Comparison of ENCODE assay signal across 11 cellular contexts in the genomic region with DNA sequence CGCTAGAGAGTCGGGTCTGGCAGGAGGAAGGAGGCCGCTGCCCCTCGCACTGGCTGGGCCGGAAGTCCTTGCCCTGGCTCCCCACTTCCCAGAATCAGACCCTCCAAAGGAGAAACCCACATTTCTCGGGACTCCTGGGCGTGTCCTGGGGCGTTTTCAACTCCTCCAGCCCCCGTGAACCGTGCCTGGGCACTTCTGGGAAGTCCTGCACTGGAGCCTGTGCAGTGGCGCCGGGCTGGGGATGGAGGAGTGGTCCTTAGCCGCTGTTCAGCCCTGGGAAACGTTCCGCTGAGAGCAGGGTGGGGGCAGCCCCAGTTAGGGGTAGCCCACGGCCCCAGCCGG. TPM values are rescaled to one million over a fixed set of nuclear protein-coding genes. Genes with fewer than 3 reads are reported as not detected.
DNase-seq lines count a peak whose midpoint lies in the region; ATAC-seq, FAIRE-seq and TF ChIP-seq lines count a peak whose summit lies in the region.
"Had no signal": no experiment of that assay in that cellular context is flagged by ENCODE, and none has a peak within 500 bp of the region (broad histone marks: within the 10 kb centered on the region; RNA-seq: fewer than 3 reads in every experiment).

No MANE protein-coding gene starts in this region.

- no peak overlapping the region; the same call in 1 of the 2 replicates for H2BK12ac ChIP-seq in H1 (ENCODE audit: low read depth, low read length)

- peaks cover 7 to 16% of the 10 kb centered on the region in 2 experiments for H4K20me1 ChIP-seq in H1 (replicated peaks in 1 of 2; ENCODE audit: control insufficient read depth in 1 of 2, insufficient read depth in 2 of 2, low read length in 2 of 2)

- H3K36me3 ChIP-seq in breast epithelium (no peaks in the 10 kb centered on the region), H1 (ENCODE audit: control insufficient read depth in 2 of 4, insufficient read depth in 4 of 4, low read length in 3 of 4) (no peaks in the 10 kb centered on the region), mesendoderm (ENCODE audit: control insufficient read depth, insufficient read depth, low read length) (no peaks in the 10 kb centered on the region), upper lobe of left lung (no peaks in the 10 kb centered on the region)
- H3K36me3 ChIP-seq: brain microvascular endothelial cell had no signal

- H3K9me3 ChIP-seq in breast epithelium (no peaks in the 10 kb centered on the region), H1 (ENCODE audit: insufficient read depth in 2 of 2, low read depth in 1 of 2, low read length in 1 of 2) (no peaks in the 10 kb centered on the region), upper lobe of left lung (no peaks in the 10 kb centered on the region)

- TF ChIP-seq CTCF in breast epithelium (IDR thresholded peaks at IDR 0.05) (no peak), MCF 10A (IDR thresholded peaks at IDR 0.05; ENCODE audit: unreplicated experiment) (no peak), H1 (IDR thresholded peaks at IDR 0.05; ENCODE audit: control extremely low read depth in 1 of 3, insufficient read depth in 1 of 3, low read depth in 1 of 3, low read length in 3 of 3) (no peak), upper lobe of left lung (IDR thresholded peaks at IDR 0.05) (no peak)

- H2BK20ac ChIP-seq in H1 (ENCODE audit: low read length) = no peak overlapping the region

- peak overlapping the region; percentile 44; the same call in 1 of the 2 replicates for H2BK5ac ChIP-seq in H1 (ENCODE audit: low read depth, low read length)
- no peak overlapping the region for H2BK5ac ChIP-seq in mesendoderm (ENCODE audit: low read length)

- H2AK5ac ChIP-seq in H1 (ENCODE audit: low read depth, low read length) = no peak overlapping the region
- H2AK5ac ChIP-seq in mesendoderm (ENCODE audit: low read length) = no peak overlapping the region

- H3K18ac ChIP-seq in H1 (ENCODE audit: extremely low read depth, low read length) (no peak overlapping the region), mesendoderm (ENCODE audit: low read length) (no peak overlapping the region)

- H3K56ac ChIP-seq in H1 (replicated peaks; ENCODE audit: insufficient read length, low read depth, low read length) (no peak overlapping the region), mesendoderm (ENCODE audit: low read length) (no peak overlapping the region)

- peaks cover 32% of the 10 kb centered on the region for H3K23me2 ChIP-seq in H1 (ENCODE audit: low read depth, low read length)

- no TSS peak for BruUV-seq in MCF 10A (replicated peaks; lab: Mats Ljungman, UMichigan)

- peaks cover 0 to 10% of the 10 kb centered on the region in 2 experiments; a peak in 1 of 4 replicates for H3K79me2 ChIP-seq in H1 (ENCODE audit: control insufficient read depth in 1 of 2, insufficient read depth in 2 of 2, low read length in 2 of 2)
- H3K79me2 ChIP-seq in mesendoderm (ENCODE audit: control insufficient read depth, insufficient read depth, low read length) = no peaks in the 10 kb centered on the region

- FAIRE-seq in H1 (lab: Jason Lieb, UNC) = no peak
- no peak for FAIRE-seq in H54 (lab: Jason Lieb, UNC)

- TF ChIP-seq POLR2A in breast epithelium (IDR thresholded peaks at IDR 0.05) (no peak), H1 (IDR thresholded peaks at IDR 0.05; ENCODE audit: control extremely low read depth in 1 of 2, low read depth in 2 of 2, low read length in 2 of 2) (no peak), upper lobe of left lung (IDR thresholded peaks at IDR 0.05) (no peak), H54 (IDR thresholded peaks at IDR 0.05; ENCODE audit: low read depth, low read length) (no peak)

- H4K5ac ChIP-seq in H1 (ENCODE audit: insufficient read length, low read depth, low read length) (no peak overlapping the region), mesendoderm (ENCODE audit: low read length) (no peak overlapping the region)

- peak overlapping the region; percentile 17 to 61 (median 25) for H3K4me3 ChIP-seq in breast epithelium
- H3K4me3 ChIP-seq in H1 (ENCODE audit: extremely low read depth in 1 of 4, insufficient read depth in 2 of 4, low read depth in 3 of 4, low read length in 4 of 4) = peak overlapping the region; percentile 55 to 82 (median 71)
- H3K4me3 ChIP-seq in mesendoderm (ENCODE audit: low read length) = no peak overlapping the region
- H3K4me3 ChIP-seq in upper lobe of left lung = peak overlapping the region in 3 of 4 donors; percentile 0 to 23 (median 1)

- H3K27me3 ChIP-seq in breast epithelium (peaks cover 15 to 92% of the 10 kb centered on the region in 2 donors), H1 (replicated peaks in 1 of 4; ENCODE audit: control insufficient read depth in 3 of 4, extremely low read depth in 1 of 4, insufficient read depth in 3 of 4, low read length in 3 of 4) (peaks cover 8 to 50% (median 41%) of the 10 kb centered on the region in 4 experiments; a peak in 6 of 7 replicates), mesendoderm (ENCODE audit: insufficient read depth, low read length, poor library complexity) (peaks cover 14% of the 10 kb centered on the region), upper lobe of left lung (peaks cover 0 to 45% (median 28%) of the 10 kb centered on the region in 4 donors)

- H3K27me3 Mint-ChIP-seq in MCF 10A (ENCODE audit: insufficient read depth, unreplicated experiment) = peaks cover 82% of the 10 kb centered on the region

- H3K9me3 Mint-ChIP-seq in MCF 10A (ENCODE audit: unreplicated experiment) = no peaks in the 10 kb centered on the region

- no peak overlapping the region for H4K91ac ChIP-seq in H1 (replicated peaks; ENCODE audit: insufficient read length, low read length)

- H3K9ac ChIP-seq in H1 (replicated peaks in 1 of 4; ENCODE audit: extremely low read depth in 1 of 4, low read depth in 3 of 4, low read length in 3 of 4) = no peak overlapping the region
- no peak overlapping the region for H3K9ac ChIP-seq in mesendoderm (ENCODE audit: low read length)

- H3K23ac ChIP-seq in H1 (ENCODE audit: insufficient read length) (no peak overlapping the region), mesendoderm (ENCODE audit: low read length) (no peak overlapping the region)

- DNase-seq in breast epithelium (ENCODE audit: low spot score in 2 of 2) = no peak
- no peak for DNase-seq in MCF 10A (ENCODE audit: unreplicated experiment)
- DNase-seq in H1 (ENCODE audit: low read depth in 1 of 2, low spot score in 2 of 2) = no peak
- no peak for DNase-seq in mesendoderm
- no peak for DNase-seq in upper lobe of left lung
- DNase-seq in putamen (ENCODE audit: low spot score) = no peak
- no peak for DNase-seq in H54 (ENCODE audit: insufficient read length, low spot score)
- DNase-seq in GM19238 (ENCODE audit: insufficient read length, low spot score) = no peak
- DNase-seq: brain microvascular endothelial cell, DMS 273 treated with DMSO at 0.1 percent for 48 hours had no signal

- WGBS in H1 (ENCODE audit: extremely low coverage in 1 of 2, insufficient coverage in 1 of 2, insufficient read length in 1 of 2, insufficient replicate concordance in 2 of 2, low coverage in 1 of 2, low lambda C conversion rate in 2 of 2, missing lambda C conversion rate in 1 of 2), 2 experiments = 3% methylated on average over 12 of the region's 17 CpGs; no CpG with 5 or more reads in 1 of the 2 experiments
- no CpG with 5 or more reads among the region's 17 CpGs for WGBS in mesendoderm (ENCODE audit: extremely low coverage, insufficient coverage, low lambda C conversion rate)
- 2 to 3% methylated on average over 7 to 17 of the region's 17 CpGs for WGBS in upper lobe of left lung, 2 donors

- CTCF ChIA-PET in MCF 10A (lab: Yijun Ruan, JAX) = no interaction called here
- CTCF ChIA-PET in H1 (lab: Charles Lee; ENCODE audit: partially characterized antibody) = interaction anchor here (0.9 to 3.2 kb wide), 10 partner anchors 11 to 474 kb away, joined by 3 to 21 read pairs (median 4); no protein-coding TSS in a partner anchor

- peak overlapping the region; percentile 84 to 99 for H3K4me2 ChIP-seq in H1 (ENCODE audit: insufficient read depth in 1 of 2, low read depth in 2 of 2, low read length in 2 of 2)
- peak overlapping the region; percentile 70 for H3K4me2 ChIP-seq in mesendoderm (ENCODE audit: low read length)

- H3K14ac ChIP-seq in H1 (ENCODE audit: insufficient read length) = no peak overlapping the region

- H4K8ac ChIP-seq in H1 (ENCODE audit: extremely low read depth, insufficient read depth, low read length) (no peak overlapping the region), mesendoderm (ENCODE audit: low read depth, low read length) (no peak overlapping the region)

- POLR2A ChIA-PET in MCF 10A (lab: Yijun Ruan, JAX) (no interaction called here), H1 (lab: Charles Lee; ENCODE audit: partially characterized antibody) (interaction anchor here (1.2 kb wide), 1 partner anchor 30 kb away, joined by 3 read pairs; no protein-coding TSS in a partner anchor)

- H2BK120ac ChIP-seq in H1 (replicated peaks; ENCODE audit: low read depth, low read length) (no peak overlapping the region), mesendoderm (ENCODE audit: low read depth, low read length) (no peak overlapping the region)

- H3K27ac Mint-ChIP-seq in MCF 10A (ENCODE audit: low read depth, unreplicated experiment) = no peak overlapping the region

- no peak overlapping the region for H3K4ac ChIP-seq in H1 (replicated peaks; ENCODE audit: insufficient read length, low read depth, low read length)
- H3K4ac ChIP-seq in mesendoderm (ENCODE audit: low read depth, low read length) = no peak overlapping the region

- H3K4me3 Mint-ChIP-seq in MCF 10A (ENCODE audit: unreplicated experiment) = no peak overlapping the region

- intact Hi-C loops in breast epithelium (cut with DNase I; ENCODE audit: low total_unique reads) = no loop called here
- intact Hi-C loops in MCF 10A (cut with micrococcal nuclease) = no loop called here

- no peak for ATAC-seq in upper lobe of left lung (ENCODE audit: low FRiP score in 2 of 2)

- no peaks in the 10 kb centered on the region for H3K36me3 Mint-ChIP-seq in MCF 10A (ENCODE audit: insufficient read depth, unreplicated experiment)

- H3K4me1 Mint-ChIP-seq in MCF 10A (ENCODE audit: insufficient read depth, unreplicated experiment) = peaks cover 7% of the 10 kb centered on the region

- TF ChIP-seq EP300 in H1 (IDR thresholded peaks at IDR 0.05; ENCODE audit: borderline replicate concordance in 1 of 2, low read depth in 2 of 2, low read length in 2 of 2) (no peak), upper lobe of left lung (IDR thresholded peaks at IDR 0.05) (no peak)

- H3K79me1 ChIP-seq in H1 (ENCODE audit: low read depth, low read length) = peaks cover 18% of the 10 kb centered on the region
- H3K79me1 ChIP-seq in mesendoderm (ENCODE audit: low read length) = no peaks in the 10 kb centered on the region

- no peak overlapping the region for H2AFZ ChIP-seq in H1 (ENCODE audit: low read length)

- TF ChIP-seq RAD21 in H1 (IDR thresholded peaks at IDR 0.05 in 1 of 2, conservative IDR thresholded peaks at IDR 0.05 in 1 of 2; ENCODE audit: low read depth in 2 of 2, low read length in 2 of 2) = no peak

- H3K4me1 ChIP-seq in breast epithelium (peaks cover 0 to 13% of the 10 kb centered on the region in 2 donors), H1 (replicated peaks in 1 of 4; ENCODE audit: control insufficient read depth in 3 of 4, insufficient read depth in 4 of 4, low read length in 3 of 4) (peaks cover 16 to 29% (median 20%) of the 10 kb centered on the region in 4 experiments), mesendoderm (ENCODE audit: control insufficient read depth, low read depth, low read length) (peaks cover 7% of the 10 kb centered on the region), upper lobe of left lung (peaks cover 0 to 33% (median 15%) of the 10 kb centered on the region in 4 donors)

- H2BK15ac ChIP-seq in H1 (ENCODE audit: low read length) (no peak overlapping the region; the same call in 1 of the 2 replicates), mesendoderm (replicated peaks; ENCODE audit: low read depth) (no peak overlapping the region)

- no peak overlapping the region for H3K27ac ChIP-seq in breast epithelium
- no peak overlapping the region for H3K27ac ChIP-seq in H1 (ENCODE audit: low read depth, low read length)
- H3K27ac ChIP-seq in mesendoderm (ENCODE audit: low read depth, low read length) = no peak overlapping the region
- no peak overlapping the region for H3K27ac ChIP-seq in upper lobe of left lung
- H3K27ac ChIP-seq: brain microvascular endothelial cell had no signal

RNA-seq across cellular contexts. Expression of gene IGSF21, which starts 3.0 kb away (rescaled TPM):
- 1 to 10 TPM; 4.8 to 9.5 (median 4.8) TPM for total RNA-seq in breast epithelium
- total RNA-seq in MCF 10A (2022) = not detected in 2 replicates
- total RNA-seq in H1 (2021; fragmentation: NEBNext Ultra II Directional; extraction: Animal tissue kit (Norgen Biotek cat#: 25700)) = 28.5 and 29.1 TPM in 2 replicates
- polyA plus RNA-seq in H1 (2011; rRNA removed) = 22.5 and 37.6 TPM in 2 replicates
- polyA plus RNA-seq in H1 (2011; cell fraction: cytosol; rRNA removed) = 13.3 TPM
- 27.6 TPM for polyA plus RNA-seq in H1 (2011; cell fraction: nucleus; rRNA removed)
- 15.1 to 20.1 TPM (median 18.1 TPM) in 4 replicates for polyA plus RNA-seq in H1 (2012, experiment 1 of 2)
- polyA plus RNA-seq in H1 (2012, experiment 2 of 2) = 14.3 TPM
- polyA plus RNA-seq in H1 (2013, experiment 1 of 2) = 31.3 TPM
- polyA plus RNA-seq in H1 (2013, experiment 2 of 2) = 36.2 TPM
- polyA minus RNA-seq in H1 (2011; rRNA and poly(A)+ RNA removed) = 12.0 and 17.4 TPM in 2 replicates
- 19.3 TPM for polyA minus RNA-seq in H1 (2011; cell fraction: cytosol; rRNA and poly(A)+ RNA removed)
- polyA minus RNA-seq in H1 (2011; cell fraction: nucleus; rRNA and poly(A)+ RNA removed) = 14.6 TPM
- polyA plus RNA-seq in mesendoderm (2013, experiment 1 of 2) = 3.6 TPM
- 3.7 TPM for polyA plus RNA-seq in mesendoderm (2013, experiment 2 of 2)
- total RNA-seq in upper lobe of left lung = 1 to 10 TPM in 5 of 6 donors, not detected in 1; 1.1 to 2.9 (median 2.0) TPM
- total RNA-seq: myocyte had no signal
